ENCODE assay signal across 8 cellular contexts in genomic region chr3:49120096-49120437, GRCh38. TPM values are rescaled to one million over a fixed set of nuclear protein-coding genes. Genes with fewer than 3 reads are reported as not detected.
DNase-seq lines count a peak whose midpoint lies in the region; ATAC-seq and TF ChIP-seq lines count a peak whose summit lies in the region.

No MANE protein-coding gene starts in this region.

- H3K9me3 ChIP-seq in gastrocnemius medialis: no peaks in the 10 kb centered on the region

- CTCF ChIA-PET in activated CD8-positive, alpha-beta T cell treated with anti-CD3 and anti-CD28 coated beads, Interleukin-2, amount 10 ng/mL, durations not matched to agents 7 days and 5 days (lab: Charles Lee): interaction anchor here (1.2 to 2.4 kb wide), 4 partner anchors 26 to 132 kb away, joined by 6 to 11 read pairs (median 8); partner anchors contain the start of genes KLHDC8B and QRICH1

- no peaks in the 10 kb centered on the region for H3K27me3 Mint-ChIP-seq in stimulated activated naive CD8-positive, alpha-beta T cell treated with anti-CD3 and anti-CD28 coated beads, Interleukin-15, Interleukin-2, amounts not matched to agents 100 ng/mL and 50 ng/mL, for 24 hours
- H3K27me3 Mint-ChIP-seq in activated CD8-positive, alpha-beta T cell treated with anti-CD3 and anti-CD28 coated beads, Interleukin-2, amount 10 ng/mL, durations not matched to agents 7 days and 5 days (ENCODE audit: low read depth): no peaks in the 10 kb centered on the region

- H3K4me3 Mint-ChIP-seq in stimulated activated naive CD8-positive, alpha-beta T cell treated with anti-CD3 and anti-CD28 coated beads, Interleukin-15, Interleukin-2, amounts not matched to agents 100 ng/mL and 50 ng/mL, for 24 hours: peak overlapping the region; percentile 91
- H3K4me3 Mint-ChIP-seq in activated CD8-positive, alpha-beta T cell treated with anti-CD3 and anti-CD28 coated beads, Interleukin-2, amount 10 ng/mL, durations not matched to agents 7 days and 5 days: peak overlapping the region; percentile 89

- H3K36me3 ChIP-seq in gastrocnemius medialis: peaks cover 2 to 78% of the 10 kb centered on the region in 2 donors

- in situ Hi-C loops in gastrocnemius medialis (cut with MboI; ENCODE audit: low sequenced_read_pairs in 4 of 4): no loop called here

- intact Hi-C loops in Right ventricle myocardium superior (cut with DNase I): no loop called here
- intact Hi-C loops in gastrocnemius medialis (cut with DNase I; ENCODE audit: low total_unique reads): loop anchor here (1.0 kb wide), 3 partner anchors 13 to 26 kb away; partner anchors contain the start of genes LAMB2, QARS1 and QRICH1

- peak overlapping the region; percentile 77 to 100 (median 96) for H3K4me3 ChIP-seq in gastrocnemius medialis

- POLR2A ChIA-PET in activated CD8-positive, alpha-beta T cell treated with anti-CD3 and anti-CD28 coated beads, Interleukin-2, amount 10 ng/mL, durations not matched to agents 7 days and 5 days (lab: Charles Lee): interaction anchor here (0.6 to 4.8 kb wide), 9 partner anchors 13 to 345 kb away, joined by 3 to 65 read pairs (median 3); partner anchors contain the start of genes QARS1, QRICH1 and RHOA

- TF ChIP-seq CTCF in gastrocnemius medialis (IDR thresholded peaks at IDR 0.05 in 4 of 5, conservative IDR thresholded peaks at IDR 0.05 in 1 of 5): no peak

- no peaks in the 10 kb centered on the region for H3K9me3 Mint-ChIP-seq in stimulated activated naive CD8-positive, alpha-beta T cell treated with anti-CD3 and anti-CD28 coated beads, Interleukin-15, Interleukin-2, amounts not matched to agents 100 ng/mL and 50 ng/mL, for 24 hours
- H3K9me3 Mint-ChIP-seq in activated CD8-positive, alpha-beta T cell treated with anti-CD3 and anti-CD28 coated beads, Interleukin-2, amount 10 ng/mL, durations not matched to agents 7 days and 5 days (ENCODE audit: insufficient read depth): no peaks in the 10 kb centered on the region

- ATAC-seq in stimulated activated naive CD8-positive, alpha-beta T cell treated with anti-CD3 and anti-CD28 coated beads, Interleukin-15, Interleukin-2, amounts not matched to agents 100 U/mL and 50 U/mL, for 24 hours: no peak
- ATAC-seq in activated CD8-positive, alpha-beta T cell treated with anti-CD3 and anti-CD28 coated beads, Interleukin-2, amount 10 ng/mL, durations not matched to agents 7 days and 5 days: peak; percentile 14
- ATAC-seq in Right ventricle myocardium superior (ENCODE audit: poor library complexity): peak; percentile 1
- peak; percentile 7 to 26 for ATAC-seq in gastrocnemius medialis
- no peak for ATAC-seq in GM19397 (IDR thresholded peaks at IDR 0.05; ENCODE audit: unreplicated experiment)

- peak overlapping the region; percentile 91 for H3K27ac Mint-ChIP-seq in stimulated activated naive CD8-positive, alpha-beta T cell treated with anti-CD3 and anti-CD28 coated beads, Interleukin-15, Interleukin-2, amounts not matched to agents 100 ng/mL and 50 ng/mL, for 24 hours
- H3K27ac Mint-ChIP-seq in activated CD8-positive, alpha-beta T cell treated with anti-CD3 and anti-CD28 coated beads, Interleukin-2, amount 10 ng/mL, durations not matched to agents 7 days and 5 days: peak overlapping the region; percentile 95

- no peak for TF ChIP-seq POLR2A in gastrocnemius medialis (IDR thresholded peaks at IDR 0.05)

- H3K27ac ChIP-seq in gastrocnemius medialis: peak overlapping the region; percentile 83 to 99 (median 95)

- peaks cover 34% of the 10 kb centered on the region for H3K36me3 Mint-ChIP-seq in stimulated activated naive CD8-positive, alpha-beta T cell treated with anti-CD3 and anti-CD28 coated beads, Interleukin-15, Interleukin-2, amounts not matched to agents 100 ng/mL and 50 ng/mL, for 24 hours (ENCODE audit: low read depth)
- H3K36me3 Mint-ChIP-seq in activated CD8-positive, alpha-beta T cell treated with anti-CD3 and anti-CD28 coated beads, Interleukin-2, amount 10 ng/mL, durations not matched to agents 7 days and 5 days (ENCODE audit: low read depth): peaks cover 37% of the 10 kb centered on the region

- no peak for DNase-seq in stimulated activated naive CD8-positive, alpha-beta T cell treated with anti-CD3 and anti-CD28 coated beads, Interleukin-15, Interleukin-2, amounts not matched to agents 100 U/mL and 50 U/mL, for 24 hours
- DNase-seq in activated CD8-positive, alpha-beta T cell treated with anti-CD3 and anti-CD28 coated beads, Interleukin-2, amount 10 ng/mL, durations not matched to agents 7 days and 5 days: peak; percentile 26
- DNase-seq in Right ventricle myocardium superior (no peak), gastrocnemius medialis (no peak), middle frontal gyrus (ENCODE audit: extremely low spot score, low spot score) (no peak), dedifferentiated amniotic fluid mesenchymal stem cell (ENCODE audit: extremely low spot score) (no peak)

- H3K27me3 ChIP-seq in gastrocnemius medialis: no peaks in the 10 kb centered on the region

- peaks cover 19% of the 10 kb centered on the region for H3K4me1 Mint-ChIP-seq in stimulated activated naive CD8-positive, alpha-beta T cell treated with anti-CD3 and anti-CD28 coated beads, Interleukin-15, Interleukin-2, amounts not matched to agents 100 ng/mL and 50 ng/mL, for 24 hours (ENCODE audit: low read depth)
- H3K4me1 Mint-ChIP-seq in activated CD8-positive, alpha-beta T cell treated with anti-CD3 and anti-CD28 coated beads, Interleukin-2, amount 10 ng/mL, durations not matched to agents 7 days and 5 days (ENCODE audit: low read depth): peaks cover 24% of the 10 kb centered on the region

- H3K4me1 ChIP-seq in gastrocnemius medialis: peaks cover 16 to 17% of the 10 kb centered on the region in 2 donors

RNA-seq across cellular contexts. Expression of gene USP19, which starts 0.6 kb away (rescaled TPM):
- 10 to 100 TPM; 58.0 to 60.4 TPM for total RNA-seq in activated CD8-positive, alpha-beta T cell treated with anti-CD3 and anti-CD28 coated beads, Interleukin-2, amount 10 ng/mL, durations not matched to agents 7 days and 5 days
- 55.5 TPM for total RNA-seq in Right ventricle myocardium superior
- 100 to 1,000 TPM; 100 to 188 (median 128) TPM for total RNA-seq in gastrocnemius medialis

RNA-seq across cellular contexts. Expression of gene LAMB2, which starts 12.8 kb away (rescaled TPM):
- total RNA-seq in activated CD8-positive, alpha-beta T cell treated with anti-CD3 and anti-CD28 coated beads, Interleukin-2, amount 10 ng/mL, durations not matched to agents 7 days and 5 days: under 1 TPM in 1 of 2 experiments, not detected in 1; 0.29 TPM
- total RNA-seq in Right ventricle myocardium superior (568 TPM), gastrocnemius medialis (100 to 1,000 TPM; 154 to 355 (median 243) TPM)

RNA-seq across cellular contexts. Expression of gene QARS1, which starts 15.5 kb away (rescaled TPM):
- 100 to 1,000 TPM; 250 to 294 TPM for total RNA-seq in activated CD8-positive, alpha-beta T cell treated with anti-CD3 and anti-CD28 coated beads, Interleukin-2, amount 10 ng/mL, durations not matched to agents 7 days and 5 days
- total RNA-seq in Right ventricle myocardium superior (207 TPM), gastrocnemius medialis (100 to 1,000 TPM; 157 to 259 (median 173) TPM)

RNA-seq across cellular contexts. Expression of gene QRICH1, which starts 26.2 kb away (rescaled TPM):
- total RNA-seq in activated CD8-positive, alpha-beta T cell treated with anti-CD3 and anti-CD28 coated beads, Interleukin-2, amount 10 ng/mL, durations not matched to agents 7 days and 5 days: 100 to 1,000 TPM; 130 to 131 TPM
- total RNA-seq in Right ventricle myocardium superior: 46.2 TPM
- 10 to 100 TPM; 35.8 to 65.6 (median 47.1) TPM for total RNA-seq in gastrocnemius medialis

RNA-seq across cellular contexts. Expression of gene CCDC71, which starts 46.1 kb away (rescaled TPM):
- 10 to 100 TPM; 21.8 to 22.7 TPM for total RNA-seq in activated CD8-positive, alpha-beta T cell treated with anti-CD3 and anti-CD28 coated beads, Interleukin-2, amount 10 ng/mL, durations not matched to agents 7 days and 5 days
- total RNA-seq in Right ventricle myocardium superior (9.4 TPM), gastrocnemius medialis (10 to 100 TPM; 20.0 to 31.0 (median 22.0) TPM)

Comparison
In these comparisons a context has a peak if more than half of its experiments do, and no peak if none do; other contexts are left out.
1. ATAC-seq: peak in activated CD8-positive, alpha-beta T cell treated with anti-CD3 and anti-CD28 coated beads, Interleukin-2, amount 10 ng/mL, durations not matched to agents 7 days and 5 days (single experiment), Right ventricle myocardium superior (single experiment) and gastrocnemius medialis (2 of 2); none in stimulated activated naive CD8-positive, alpha-beta T cell treated with anti-CD3 and anti-CD28 coated beads, Interleukin-15, Interleukin-2, amounts not matched to agents 100 U/mL and 50 U/mL, for 24 hours (single experiment) and GM19397 (single experiment).
2. RNA of gene LAMB2, which starts 12.8 kb away (total RNA-seq): 568 TPM in Right ventricle myocardium superior (single experiment) and 154 to 355 TPM in gastrocnemius medialis; 0.29 TPM in activated CD8-positive, alpha-beta T cell treated with anti-CD3 and anti-CD28 coated beads, Interleukin-2, amount 10 ng/mL, durations not matched to agents 7 days and 5 days; every median in the first group is over 100 times any median in the second.